In genomic region chr9:24434183-24434582, GRCh38 we compare ENCODE assay signal across 24 cellular contexts.
DNase-seq lines count a peak whose midpoint lies in the region; ATAC-seq, FAIRE-seq and TF ChIP-seq lines count a peak whose summit lies in the region.
"Had no signal": no experiment of that assay in that cellular context is flagged by ENCODE, and none has a peak within 500 bp of the region (broad histone marks: within the 10 kb centered on the region; RNA-seq: fewer than 3 reads in every experiment).

No MANE protein-coding gene starts in this region.

- H3K9me3 ChIP-seq in mammary epithelial cell (replicated peaks; ENCODE audit: insufficient read depth, low read length) (no peaks in the 10 kb centered on the region), breast epithelium (peaks cover 4 to 19% of the 10 kb centered on the region in 2 donors), thyroid gland (no peaks in the 10 kb centered on the region)
- H3K9me3 ChIP-seq: BLaER1 had no signal

- FAIRE-seq in bronchial epithelial cell (lab: Jason Lieb, UNC), result no peak
- FAIRE-seq: A204.1, D721Med, GM12878, GM18507 had no signal

- no peak overlapping the region for H3K4me2 ChIP-seq in mammary epithelial cell (ENCODE audit: insufficient read depth, low read depth, low read length)
- H3K4me2 ChIP-seq: BLaER1 had no signal

- no peak overlapping the region for H3K9ac ChIP-seq in mammary epithelial cell (ENCODE audit: insufficient read depth, low read length)
- H3K9ac ChIP-seq: BLaER1 had no signal

- BruUV-seq in mammary epithelial cell (replicated peaks; lab: Mats Ljungman, UMichigan), result no TSS peak

- dilution Hi-C loops in mammary epithelial cell (cut with HindIII; ENCODE audit: low sequenced_read_pairs), result no loop called here

- H3K4me1 ChIP-seq in mammary epithelial cell (ENCODE audit: insufficient read depth, low read length) (no peaks in the 10 kb centered on the region), breast epithelium (no peaks in the 10 kb centered on the region), foreskin keratinocyte (peaks cover 3% of the 10 kb centered on the region), thyroid gland (no peaks in the 10 kb centered on the region)
- H3K4me1 ChIP-seq: BLaER1 had no signal

- H3K27me3 ChIP-seq in mammary epithelial cell (ENCODE audit: insufficient read depth, low read length) (no peaks in the 10 kb centered on the region), breast epithelium (no peaks in the 10 kb centered on the region), bronchial epithelial cell (ENCODE audit: control insufficient read depth, insufficient read depth, low read length) (no peaks in the 10 kb centered on the region), foreskin keratinocyte (no peaks in the 10 kb centered on the region), thyroid gland (no peaks in the 10 kb centered on the region)
- H3K27me3 ChIP-seq: BLaER1 had no signal

- no peaks in the 10 kb centered on the region for H3K36me3 Mint-ChIP-seq in stimulated activated memory B cell treated with anti-CD40 and anti-IgM and Interleukin-4, amounts not matched to agents 10 μg/mL and 1 μg/mL and 100 μg/mL, for 72 hours
- H3K36me3 Mint-ChIP-seq: CD4-positive, CD25-positive, alpha-beta regulatory T cell; CD8-positive, alpha-beta T cell had no signal

- no peaks in the 10 kb centered on the region for H4K20me1 ChIP-seq in mammary epithelial cell (ENCODE audit: insufficient read depth, low read length)
- H4K20me1 ChIP-seq: BLaER1 had no signal

- H3K4me3 ChIP-seq in mammary epithelial cell (replicated peaks in 1 of 3; ENCODE audit: insufficient read depth in 1 of 3, low read depth in 2 of 3, low read length in 3 of 3), result no peak overlapping the region
- no peak overlapping the region for H3K4me3 ChIP-seq in breast epithelium
- no peak overlapping the region for H3K4me3 ChIP-seq in bronchial epithelial cell (ENCODE audit: low read depth, low read length)
- no peak overlapping the region for H3K4me3 ChIP-seq in thyroid gland (replicated peaks in 1 of 3)
- H3K4me3 ChIP-seq: BLaER1, GM12878 had no signal

- intact Hi-C loops in mammary epithelial cell (cut with micrococcal nuclease) (no loop called here), breast epithelium (cut with DNase I; ENCODE audit: low total_unique reads) (loop anchor here (5.0 kb wide), 1 partner anchor 878 kb away; no protein-coding TSS in a partner anchor), thyroid gland (cut with DNase I) (no loop called here)

- no peak overlapping the region for H3K4me3 Mint-ChIP-seq in stimulated activated memory B cell treated with anti-CD40 and anti-IgM and Interleukin-4, amounts not matched to agents 10 μg/mL and 1 μg/mL and 100 μg/mL, for 72 hours
- H3K4me3 Mint-ChIP-seq: B cell; CD4-positive, CD25-positive, alpha-beta regulatory T cell; CD8-positive, alpha-beta T cell had no signal

- CTCF ChIA-PET in mammary epithelial cell (lab: Charles Lee; ENCODE audit: low non-redundant PET), result no interaction called here

- no peak overlapping the region for H2AFZ ChIP-seq in mammary epithelial cell (ENCODE audit: low read depth, low read length)

- peaks cover 5% of the 10 kb centered on the region for H3K9me3 Mint-ChIP-seq in stimulated activated memory B cell treated with anti-CD40 and anti-IgM and Interleukin-4, amounts not matched to agents 10 μg/mL and 1 μg/mL and 100 μg/mL, for 72 hours

- TF ChIP-seq POLR2A in breast epithelium (IDR thresholded peaks at IDR 0.05), result no peak
- no peak for TF ChIP-seq POLR2A in thyroid gland (IDR thresholded peaks at IDR 0.05)

- TF ChIP-seq CTCF in mammary epithelial cell (conservative IDR thresholded peaks at IDR 0.05 in 1 of 2, IDR thresholded peaks at IDR 0.05 in 1 of 2; ENCODE audit: extremely low read depth in 1 of 2, insufficient read depth in 1 of 2, low read depth in 1 of 2, low read length in 2 of 2) (no peak), breast epithelium (IDR thresholded peaks at IDR 0.05) (no peak), bronchial epithelial cell (IDR thresholded peaks at IDR 0.05; ENCODE audit: insufficient read depth, low read length, severe bottlenecking) (no peak), foreskin keratinocyte (conservative IDR thresholded peaks at IDR 0.05) (no peak), thyroid gland (IDR thresholded peaks at IDR 0.05) (no peak)

- H3K27ac Mint-ChIP-seq in stimulated activated memory B cell treated with anti-CD40 and anti-IgM and Interleukin-4, amounts not matched to agents 10 μg/mL and 1 μg/mL and 100 μg/mL, for 72 hours, result no peak overlapping the region
- H3K27ac Mint-ChIP-seq: B cell; CD8-positive, alpha-beta T cell had no signal

- no peak for ATAC-seq in foreskin keratinocyte
- ATAC-seq in stimulated activated memory B cell treated with anti-CD40 and anti-IgM and Interleukin-4, amounts not matched to agents 10 μg/mL and 1 μg/mL and 100 μg/mL, for 72 hours, result no peak
- ATAC-seq: CD8-positive, alpha-beta T cell; GM12878 had no signal

- no peaks in the 10 kb centered on the region for H3K79me2 ChIP-seq in mammary epithelial cell (ENCODE audit: insufficient read depth, low read length)

- H3K27me3 Mint-ChIP-seq in stimulated activated memory B cell treated with anti-CD40 and anti-IgM and Interleukin-4, amounts not matched to agents 10 μg/mL and 1 μg/mL and 100 μg/mL, for 72 hours, result no peaks in the 10 kb centered on the region
- H3K27me3 Mint-ChIP-seq: B cell; CD4-positive, CD25-positive, alpha-beta regulatory T cell had no signal

- H3K27ac ChIP-seq in mammary epithelial cell (ENCODE audit: insufficient read depth, low read depth, low read length), result no peak overlapping the region
- no peak overlapping the region for H3K27ac ChIP-seq in breast epithelium
- H3K27ac ChIP-seq in foreskin keratinocyte, result no peak overlapping the region
- H3K27ac ChIP-seq in thyroid gland, result no peak overlapping the region
- H3K27ac ChIP-seq: 22Rv1, BLaER1, C4-2B had no signal

- peak; percentile 28 for DNase-seq in mammary epithelial cell
- no peak for DNase-seq in breast epithelium (ENCODE audit: low spot score in 2 of 2)
- peak; percentile 17 for DNase-seq in bronchial epithelial cell (ENCODE audit: low read depth)
- DNase-seq in foreskin keratinocyte, result peak; percentile 38 to 49
- DNase-seq in iPS-NIHi11 (ENCODE audit: low spot score), result no peak
- no peak for DNase-seq in thyroid gland
- DNase-seq: CD4-positive, CD25-positive, alpha-beta regulatory T cell; CD8-positive, alpha-beta T cell; DMS 273 treated with DMSO at 0.1 percent for 48 hours; DMS79; EL; GDM1; GOT3; H7; HCEC 1CT had no signal

- in situ Hi-C loops in mammary epithelial cell (cut with MboI; ENCODE audit: low sequenced_read_pairs in 2 of 2), result no loop called here

- WGBS in mammary epithelial cell (ENCODE audit: low coverage, missing lambda C conversion rate), result 44% methylated on average over 1 of the region's 1 CpG
- 60 to 67% methylated on average over 1 of the region's 1 CpG for WGBS in thyroid gland, 2 donors

- no peaks in the 10 kb centered on the region for H3K36me3 ChIP-seq in mammary epithelial cell (ENCODE audit: insufficient read depth, low read length)
- H3K36me3 ChIP-seq in breast epithelium, result no peaks in the 10 kb centered on the region
- no peaks in the 10 kb centered on the region for H3K36me3 ChIP-seq in bronchial epithelial cell (ENCODE audit: control insufficient read depth, insufficient read depth, low read length)
- no peaks in the 10 kb centered on the region for H3K36me3 ChIP-seq in thyroid gland
- H3K36me3 ChIP-seq: BLaER1 had no signal

- no peaks in the 10 kb centered on the region for H3K4me1 Mint-ChIP-seq in stimulated activated memory B cell treated with anti-CD40 and anti-IgM and Interleukin-4, amounts not matched to agents 10 μg/mL and 1 μg/mL and 100 μg/mL, for 72 hours
- H3K4me1 Mint-ChIP-seq: B cell; CD4-positive, CD25-positive, alpha-beta regulatory T cell had no signal

Comparison
In these comparisons a context has a peak if more than half of its experiments do, and no peak if none do; other contexts are left out.
1. DNase-seq: peak in mammary epithelial cell (single experiment), bronchial epithelial cell (single experiment) and foreskin keratinocyte (2 of 2); none in breast epithelium (0 of 2), iPS-NIHi11 (single experiment) and thyroid gland (0 of 2).